ENCODE assay signal across 19 cellular contexts in the genomic region with DNA sequence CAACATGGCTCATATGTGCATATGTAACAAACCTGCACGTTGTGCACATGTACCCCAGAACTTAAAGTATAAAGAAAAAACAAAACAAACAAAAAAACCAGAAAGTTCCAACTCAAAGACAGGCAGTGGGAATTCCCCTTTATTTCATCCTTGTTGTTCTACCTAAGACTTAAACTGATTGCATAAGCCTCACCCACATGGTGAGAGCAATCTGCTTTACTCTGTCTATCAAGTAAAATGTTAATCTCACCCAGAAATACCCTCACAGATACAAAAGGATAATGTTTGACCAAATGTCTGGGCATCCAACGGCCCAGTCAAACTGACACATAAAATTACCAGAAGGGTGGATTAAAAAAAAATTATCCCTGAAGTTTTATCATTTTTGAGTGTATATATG.
"Had no signal": no experiment of that assay in that cellular context is flagged by ENCODE, and none has a peak within 500 bp of the region (broad histone marks: within the 10 kb centered on the region; RNA-seq: fewer than 3 reads in every experiment).

No MANE protein-coding gene starts in this region.

- DNase-seq: erythroblast; gastrocnemius medialis; heart right ventricle; hypothalamus; islet precursor cell; mammary epithelial cell; natural killer cell; sigmoid colon; stimulated activated CD4-positive, alpha-beta T cell treated with anti-CD3 and anti-CD28 coated beads, Interleukin-2, amount 100 ng/mL, for 24 hours; stimulated activated CD4-positive, alpha-beta T cell treated with anti-CD3 and anti-CD28 coated beads, Interleukin-4, amount 100 ng/mL, for 4 hours; stimulated activated naive B cell treated with anti-CD40 and anti-IgM and Interleukin-4, amounts not matched to agents 10 μg/mL and 1 μg/mL and 100 μg/mL, for 72 hours; stimulated activated naive CD8-positive, alpha-beta T cell treated with anti-CD3 and anti-CD28 coated beads, Interleukin-15, amount 100 ng/mL, for 72 hours; testis; upper lobe of right lung had no signal

- H3K36me3 ChIP-seq: gastrocnemius medialis, heart right ventricle, right atrium auricular region, sigmoid colon, tibial nerve, upper lobe of right lung, vagina had no signal

- H3K4me3 ChIP-seq: gastrocnemius medialis, heart right ventricle, right atrium auricular region, sigmoid colon, skin epidermis, testis, tibial nerve, upper lobe of right lung, vagina had no signal

- ATAC-seq: gastrocnemius medialis; heart right ventricle; left lobe of liver; natural killer cell; stimulated activated naive B cell treated with anti-CD40 and anti-IgM and Interleukin-4, amounts not matched to agents 10 μg/mL and 1 μg/mL and 100 μg/mL, for 72 hours; stimulated activated naive CD8-positive, alpha-beta T cell treated with anti-CD3 and anti-CD28 coated beads, Interleukin-15, amount 100 ng/mL, for 72 hours; upper lobe of right lung had no signal

- H3K27me3 ChIP-seq: gastrocnemius medialis, heart right ventricle, right atrium auricular region, sigmoid colon, testis, tibial nerve, upper lobe of right lung, vagina had no signal

- H3K9me3 ChIP-seq: gastrocnemius medialis, heart right ventricle, right atrium auricular region, sigmoid colon, testis, upper lobe of right lung, vagina had no signal

- H3K27ac ChIP-seq: gastrocnemius medialis, heart right ventricle, right atrium auricular region, sigmoid colon, skin epidermis, testis, tibial nerve, upper lobe of right lung, vagina had no signal
